13 cellular contexts compared by ENCODE assay signal in genomic region chr4:109945056-109945455, GRCh38. TPM values are rescaled to one million over a fixed set of nuclear protein-coding genes. Genes with fewer than 3 reads are reported as not detected.
A peak's percentile ranks its signal among the peaks of the same experiment; 100 is the strongest.
DNase-seq lines count a peak whose midpoint lies in the region; ATAC-seq lines count a peak whose summit lies in the region.
"Had no signal": no experiment of that assay in that cellular context is flagged by ENCODE, and none has a peak within 500 bp of the region (broad histone marks: within the 10 kb centered on the region; RNA-seq: fewer than 3 reads in every experiment).

No MANE protein-coding gene starts in this region.

- H3K27me3 Mint-ChIP-seq in activated naive CD8-positive, alpha-beta T cell treated with anti-CD3 and anti-CD28 coated beads for 36 hours: peaks cover 4% of the 10 kb centered on the region
- H3K27me3 Mint-ChIP-seq in T-helper 17 cell: peaks cover 6% of the 10 kb centered on the region

- H3K36me3 Mint-ChIP-seq in activated naive CD8-positive, alpha-beta T cell treated with anti-CD3 and anti-CD28 coated beads for 36 hours: no peaks in the 10 kb centered on the region
- no peaks in the 10 kb centered on the region for H3K36me3 Mint-ChIP-seq in T-helper 17 cell (ENCODE audit: low read depth)
- H3K36me3 Mint-ChIP-seq: CD8-positive, alpha-beta memory T cell had no signal

- H3K9me3 Mint-ChIP-seq in activated naive CD8-positive, alpha-beta T cell treated with anti-CD3 and anti-CD28 coated beads for 36 hours: no peaks in the 10 kb centered on the region
- H3K9me3 Mint-ChIP-seq: CD8-positive, alpha-beta memory T cell; nephron progenitor cell had no signal

- peaks cover 8% of the 10 kb centered on the region for H3K4me1 Mint-ChIP-seq in activated naive CD8-positive, alpha-beta T cell treated with anti-CD3 and anti-CD28 coated beads for 36 hours
- H3K4me1 Mint-ChIP-seq in T-helper 17 cell: peaks cover 7% of the 10 kb centered on the region
- H3K4me1 Mint-ChIP-seq: nephron progenitor cell had no signal

- DNase-seq in Daoy (ENCODE audit: low read depth) (peak; percentile 36), MV-4-11 (lab: John Stamatoyannopoulos, UW) (peak; percentile 79), T-helper 17 cell (no peak), COLO668 (lab: John Stamatoyannopoulos, UW; ENCODE audit: unreplicated experiment) (no peak), iPS-NIHi11 (ENCODE audit: low spot score) (no peak)
- peak; percentile 21 for DNase-seq in activated naive CD8-positive, alpha-beta T cell treated with anti-CD3 and anti-CD28 coated beads for 36 hours
- peak; percentile 22 for DNase-seq in stimulated activated CD4-positive, alpha-beta T cell treated with anti-CD3 and anti-CD28 coated beads, Interleukin-4, amount 100 ng/mL, for 1 hour
- DNase-seq: aorta; CD8-positive, alpha-beta memory T cell; effector CD4-positive, alpha-beta T cell; nephron progenitor cell had no signal

- no peaks in the 10 kb centered on the region for H3K9me3 ChIP-seq in T-helper 17 cell (ENCODE audit: control insufficient read depth, low read length, poor library complexity, severe bottlenecking)

- H3K4me3 Mint-ChIP-seq in activated naive CD8-positive, alpha-beta T cell treated with anti-CD3 and anti-CD28 coated beads for 36 hours: no peak overlapping the region
- H3K4me3 Mint-ChIP-seq in T-helper 17 cell: no peak overlapping the region
- H3K4me3 Mint-ChIP-seq: CD8-positive, alpha-beta memory T cell; nephron progenitor cell had no signal

- no peak for ATAC-seq in T-helper 17 cell
- ATAC-seq: left lobe of liver had no signal

- no peak overlapping the region for H3K27ac Mint-ChIP-seq in activated naive CD8-positive, alpha-beta T cell treated with anti-CD3 and anti-CD28 coated beads for 36 hours
- no peak overlapping the region for H3K27ac Mint-ChIP-seq in T-helper 17 cell
- H3K27ac Mint-ChIP-seq: CD8-positive, alpha-beta memory T cell; nephron progenitor cell had no signal

RNA-seq across cellular contexts. Expression of gene EGF, which starts 32.4 kb away (rescaled TPM):
- total RNA-seq in Daoy (2014; rRNA removed; shearing (Covaris generic)): 4.7 and 7.3 TPM in 2 replicates
- total RNA-seq in activated naive CD8-positive, alpha-beta T cell treated with anti-CD3 and anti-CD28 coated beads for 36 hours: not detected
- total RNA-seq in T-helper 17 cell: 10 to 100 TPM in 1 of 2 donors, under 1 TPM in 1; 0.30 to 11.8 TPM
- total RNA-seq: CD8-positive, alpha-beta memory T cell; subcutaneous adipose tissue had no signal

Comparison
In these comparisons a context has a peak if more than half of its experiments do, and no peak if none do; other contexts are left out.
1. DNase-seq: peak in Daoy (single experiment), MV-4-11 (single experiment), activated naive CD8-positive, alpha-beta T cell treated with anti-CD3 and anti-CD28 coated beads for 36 hours (single experiment) and stimulated activated CD4-positive, alpha-beta T cell treated with anti-CD3 and anti-CD28 coated beads, Interleukin-4, amount 100 ng/mL, for 1 hour (single experiment); none in T-helper 17 cell (0 of 3), COLO668 (single experiment) and iPS-NIHi11 (single experiment).